8 cellular contexts compared by ENCODE assay signal in the genomic region with DNA sequence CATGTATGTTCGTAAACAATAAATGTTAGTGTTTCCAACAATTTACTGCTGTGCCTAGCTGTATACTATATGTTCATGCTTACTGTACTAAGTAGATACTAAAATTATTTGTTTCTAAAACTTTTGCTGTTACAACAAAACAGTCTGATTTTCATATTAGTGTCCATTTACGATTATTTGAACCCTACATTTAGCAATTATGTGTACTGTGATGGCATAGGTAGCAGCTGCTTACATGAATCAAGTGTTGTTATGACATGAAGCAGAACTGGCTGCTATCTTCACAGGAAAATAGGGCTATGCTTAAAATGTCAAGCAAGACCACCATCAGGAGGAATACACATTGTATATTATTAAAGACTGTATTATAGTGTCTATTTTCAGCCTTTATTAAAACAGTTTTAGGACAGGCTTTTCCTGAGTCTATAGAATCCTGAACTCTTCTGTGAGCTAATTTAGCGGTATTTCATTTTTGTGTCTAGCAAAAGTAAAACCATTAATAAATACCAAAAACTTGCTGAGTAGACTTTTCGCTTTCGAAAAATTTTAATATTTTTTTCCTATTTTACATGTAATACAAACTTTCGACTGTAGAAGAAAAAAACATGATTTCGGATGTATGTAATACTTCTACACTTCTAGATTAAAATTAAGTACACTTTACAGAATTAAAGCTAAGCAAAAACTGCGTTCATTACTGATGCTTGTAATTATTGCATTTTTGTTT. TPM values are rescaled to one million over a fixed set of nuclear protein-coding genes. Genes with fewer than 3 reads are reported as not detected.
DNase-seq lines count a peak whose midpoint lies in the region; ATAC-seq and TF ChIP-seq lines count a peak whose summit lies in the region.

No MANE protein-coding gene starts in this region.

- TF ChIP-seq CTCF in activated B cell treated with CpG ODN at 0.5 μM for 24 hours (IDR thresholded peaks at IDR 0.05): no peak
- TF ChIP-seq CTCF in hepatocyte (IDR thresholded peaks at IDR 0.05; ENCODE audit: poor library complexity): no peak

- intact Hi-C loops in activated B cell treated with CpG ODN at 0.5 μM for 24 hours (cut with micrococcal nuclease): loop anchor here (1.0 to 5.0 kb wide), 6 partner anchors 85 to 1769 kb away; a partner anchor contains a TSS

- peaks cover 32% of the 10 kb centered on the region for H3K36me3 Mint-ChIP-seq in activated B cell treated with CpG ODN at 0.5 μM for 24 hours (ENCODE audit: low read depth)

- 72% methylated on average over 8 of the region's 8 CpGs for WGBS in hepatocyte (ENCODE audit: low lambda C conversion rate, missing lambda C conversion rate)

- H3K27me3 Mint-ChIP-seq in activated B cell treated with CpG ODN at 0.5 μM for 24 hours: no peaks in the 10 kb centered on the region

- peak overlapping the region; percentile 67 for H3K4me2 ChIP-seq in hepatocyte

- DNase-seq in NCI-H748 treated with DMSO at 0.1 percent for 48 hours (lab: John Stamatoyannopoulos, UW): peak; percentile 9
- no peak for DNase-seq in NCI-H748 (lab: John Stamatoyannopoulos, UW; ENCODE audit: unreplicated experiment)
- DNase-seq in activated B cell treated with CpG ODN at 0.5 μM for 24 hours: no peak
- no peak for DNase-seq in hepatocyte (ENCODE audit: low spot score)
- no peak for DNase-seq in NCI-H146 (lab: John Stamatoyannopoulos, UW)

- CTCF ChIA-PET in activated B cell treated with CpG ODN at 0.5 μM for 24 hours (lab: Charles Lee): interaction anchor here (0.6 to 4.6 kb wide), 6 partner anchors 10 to 661 kb away, joined by 3 to 26 read pairs (median 4); no protein-coding TSS in a partner anchor

- H3K9ac ChIP-seq in stomach smooth muscle (ENCODE audit: low read length in 2 of 2): peak overlapping the region in 1 of 2 donors; percentile 89

- H3K36me3 ChIP-seq in hepatocyte (replicated peaks; ENCODE audit: insufficient read depth, low read depth) (no peaks in the 10 kb centered on the region), stomach smooth muscle (ENCODE audit: control insufficient read depth in 2 of 2, insufficient read depth in 2 of 2, low read length in 2 of 2) (no peaks in the 10 kb centered on the region)

- ATAC-seq in activated B cell treated with CpG ODN at 0.5 μM for 24 hours (ENCODE audit: low read depth): no peak
- no peak for ATAC-seq in GM18858 (IDR thresholded peaks at IDR 0.05; ENCODE audit: unreplicated experiment)
- no peak for ATAC-seq in GM18868 (IDR thresholded peaks at IDR 0.05; ENCODE audit: unreplicated experiment)

- no peaks in the 10 kb centered on the region for H3K9me3 Mint-ChIP-seq in activated B cell treated with CpG ODN at 0.5 μM for 24 hours

- H3K27ac ChIP-seq in hepatocyte: peak overlapping the region; percentile 89
- peak overlapping the region; percentile 96 for H3K27ac ChIP-seq in stomach smooth muscle (ENCODE audit: low read length)

- H3K4me1 ChIP-seq in hepatocyte (ENCODE audit: insufficient read depth) (no peaks in the 10 kb centered on the region), stomach smooth muscle (ENCODE audit: control insufficient read depth, insufficient read depth, low read length) (no peaks in the 10 kb centered on the region)

- H3K4me3 Mint-ChIP-seq in activated B cell treated with CpG ODN at 0.5 μM for 24 hours: peak overlapping the region; percentile 92

- H3K27ac Mint-ChIP-seq in activated B cell treated with CpG ODN at 0.5 μM for 24 hours: peak overlapping the region; percentile 98

- H3K4me3 ChIP-seq in hepatocyte (peak overlapping the region; percentile 19), stomach smooth muscle (ENCODE audit: low read length in 2 of 2) (peak overlapping the region; percentile 89 to 93)

- no peaks in the 10 kb centered on the region for H4K20me1 ChIP-seq in hepatocyte (ENCODE audit: insufficient read depth, poor library complexity, severe bottlenecking)

- H3K9me2 ChIP-seq in hepatocyte (replicated peaks; ENCODE audit: insufficient read depth): no peaks in the 10 kb centered on the region

- H3K27me3 ChIP-seq in hepatocyte (no peaks in the 10 kb centered on the region), stomach smooth muscle (ENCODE audit: control insufficient read depth in 1 of 2, insufficient read depth in 2 of 2, low read length in 2 of 2) (no peaks in the 10 kb centered on the region)

- POLR2A ChIA-PET in activated B cell treated with CpG ODN at 0.5 μM for 24 hours (lab: Charles Lee): interaction anchor here (0.5 to 4.0 kb wide), 16 partner anchors 10 to 862 kb away, joined by 3 to 47 read pairs (median 4); a partner anchor contains a TSS

- H3K79me2 ChIP-seq in hepatocyte: peaks cover 35% of the 10 kb centered on the region

- H3K9me3 ChIP-seq in hepatocyte (ENCODE audit: low read depth) (no peaks in the 10 kb centered on the region), stomach smooth muscle (ENCODE audit: control insufficient read depth in 2 of 2, low read length in 2 of 2) (no peaks in the 10 kb centered on the region)

- H2AFZ ChIP-seq in hepatocyte: peak overlapping the region; percentile 5

- peaks cover 31% of the 10 kb centered on the region for H3K4me1 Mint-ChIP-seq in activated B cell treated with CpG ODN at 0.5 μM for 24 hours

RNA-seq across cellular contexts. Expression of a gene that starts 1.1 kb away (rescaled TPM):
- total RNA-seq in activated B cell treated with CpG ODN at 0.5 μM for 24 hours: 21.9 and 24.4 TPM in 2 replicates
- 12.3 and 14.6 TPM in 2 replicates for total RNA-seq in hepatocyte
- 3.9 and 5.6 TPM in 2 replicates for polyA plus RNA-seq in hepatocyte
